ENCODE assay signal across 18 cellular contexts in the genomic region with DNA sequence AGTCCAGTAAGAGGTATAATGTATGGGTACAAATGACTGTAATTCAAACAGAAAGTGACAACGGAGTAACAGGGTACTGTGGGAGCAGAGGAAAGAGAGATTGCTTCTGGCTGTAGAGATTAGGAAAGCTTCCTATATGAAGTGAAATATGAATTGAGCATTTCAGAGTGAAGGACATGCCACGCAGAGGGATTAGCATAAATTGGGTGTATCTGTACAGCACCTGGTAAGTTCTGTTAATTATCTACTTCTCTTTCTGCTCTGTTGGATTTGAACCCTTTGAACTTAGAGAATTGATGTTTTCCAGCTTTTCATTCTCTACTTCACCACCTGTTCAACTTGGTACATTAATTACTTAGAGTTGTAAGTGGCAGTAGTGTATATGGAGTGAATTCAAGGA. TPM values are rescaled to one million over a fixed set of nuclear protein-coding genes. Genes with fewer than 3 reads are reported as not detected.
DNase-seq lines count a peak whose midpoint lies in the region; ATAC-seq, FAIRE-seq and TF ChIP-seq lines count a peak whose summit lies in the region.
"Had no signal": no experiment of that assay in that cellular context is flagged by ENCODE, and none has a peak within 500 bp of the region (broad histone marks: within the 10 kb centered on the region; RNA-seq: fewer than 3 reads in every experiment).

No MANE protein-coding gene starts in this region.

- no peak for TF ChIP-seq CTCF in ascending aorta (IDR thresholded peaks at IDR 0.05)
- no peak for TF ChIP-seq CTCF in D721Med (IDR thresholded peaks at IDR 0.05; ENCODE audit: insufficient read depth, missing control alignments)

- no peaks in the 10 kb centered on the region for H3K9me3 ChIP-seq in ascending aorta
- H3K9me3 ChIP-seq in muscle layer of duodenum (ENCODE audit: control insufficient read depth in 1 of 2, low read length in 2 of 2) = no peaks in the 10 kb centered on the region

- DNase-seq in GM12891 (ENCODE audit: insufficient read length, low spot score) (no peak), ascending aorta (ENCODE audit: low spot score in 2 of 2) (no peak), D721Med (ENCODE audit: insufficient read length, low spot score) (no peak), DMS 273 treated with DMSO at 0.1 percent for 48 hours (lab: John Stamatoyannopoulos, UW) (no peak)
- DNase-seq: activated CD4-positive, CD25-positive, alpha-beta regulatory T cell; activated gamma-delta T cell treated with Interleukin-2 at 50 U/mL for 16 hours; CD8-positive, alpha-beta T cell; Karpas-422; NCI-H1105; nephron progenitor cell; NK-92 treated with Interleukin-12 subunit alpha and Interleukin-12 subunit beta, amount 100 ng/mL, for 24 hours had no signal

- TF ChIP-seq POLR2A in GM12891 (IDR thresholded peaks at IDR 0.05; ENCODE audit: low read depth, low read length) = no peak

- ATAC-seq in GM21381 (IDR thresholded peaks at IDR 0.05; ENCODE audit: unreplicated experiment) = peak; percentile 53
- ATAC-seq in GM19452 (IDR thresholded peaks at IDR 0.05; ENCODE audit: unreplicated experiment) = no peak
- ATAC-seq in activated CD4-positive, CD25-positive, alpha-beta regulatory T cell treated with anti-CD3 and anti-CD28 coated beads, Interleukin-2, amount 50 U/mL, for 24 hours = no peak
- ATAC-seq: CD8-positive, alpha-beta T cell; Right ventricle myocardium inferior had no signal

- H3K27me3 ChIP-seq in ascending aorta = no peaks in the 10 kb centered on the region
- no peaks in the 10 kb centered on the region for H3K27me3 ChIP-seq in muscle layer of duodenum (ENCODE audit: low read depth, low read length)

- H3K27ac ChIP-seq in ascending aorta = peak overlapping the region; percentile 46 to 83
- peak overlapping the region; percentile 61 for H3K27ac ChIP-seq in muscle layer of duodenum (ENCODE audit: low read length)

- H3K36me3 ChIP-seq in ascending aorta (peaks cover 0 to 12% of the 10 kb centered on the region in 2 donors), muscle layer of duodenum (ENCODE audit: control insufficient read depth in 1 of 2, insufficient read depth in 2 of 2, low read length in 2 of 2) (peaks cover 0 to 7% of the 10 kb centered on the region in 2 donors)

- H3K4me3 ChIP-seq in ascending aorta (peak overlapping the region; percentile 8 to 48), muscle layer of duodenum (ENCODE audit: low read depth in 1 of 2, low read length in 2 of 2) (no peak overlapping the region)
- H3K4me3 ChIP-seq: lung had no signal

- intact Hi-C loops in ascending aorta (cut with DNase I) = no loop called here

- H3K4me1 ChIP-seq in ascending aorta (peaks cover 7 to 55% of the 10 kb centered on the region in 2 donors), muscle layer of duodenum (ENCODE audit: control insufficient read depth in 1 of 2, insufficient read depth in 2 of 2, low read length in 2 of 2) (peaks cover 12 to 35% of the 10 kb centered on the region in 2 donors)

- FAIRE-seq in GM12891 (lab: Jason Lieb, UNC) = peak; percentile 65
- no peak for FAIRE-seq in D721Med (lab: Jason Lieb, UNC)
- FAIRE-seq: astrocyte had no signal

TF ChIP-seq in GM12891, 5 proteins besides CTCF, POLR2A, EP300 and RAD21:
- TF ChIP-seq SPI1 (IDR thresholded peaks at IDR 0.05; ENCODE audit: low read depth, low read length) = no peak
- no peak for TF ChIP-seq PAX5 (IDR thresholded peaks at IDR 0.05; ENCODE audit: insufficient read depth, low read length, severe bottlenecking)
- no peak for TF ChIP-seq POU2F2 (IDR thresholded peaks at IDR 0.05; ENCODE audit: low read depth, low read length)
- no peak for TF ChIP-seq TAF1 (IDR thresholded peaks at IDR 0.05; ENCODE audit: low read depth, low read length)
- no peak for TF ChIP-seq POLR2AphosphoS5 (IDR thresholded peaks at IDR 0.05; ENCODE audit: low read depth, low read length)

RNA-seq across cellular contexts. Expression of a gene that starts 8.8 kb away (rescaled TPM):
- polyA plus RNA-seq in GM12891 (2012; ENCODE audit: low read depth, missing spikeins) = 39.9 TPM
- total RNA-seq in ascending aorta = 137 TPM

Comparison
In these comparisons a context has a peak if more than half of its experiments do, and no peak if none do; other contexts are left out.
1. H3K4me3 ChIP-seq: peak in ascending aorta (2 of 2); none in muscle layer of duodenum (0 of 2).